In the genomic region with DNA sequence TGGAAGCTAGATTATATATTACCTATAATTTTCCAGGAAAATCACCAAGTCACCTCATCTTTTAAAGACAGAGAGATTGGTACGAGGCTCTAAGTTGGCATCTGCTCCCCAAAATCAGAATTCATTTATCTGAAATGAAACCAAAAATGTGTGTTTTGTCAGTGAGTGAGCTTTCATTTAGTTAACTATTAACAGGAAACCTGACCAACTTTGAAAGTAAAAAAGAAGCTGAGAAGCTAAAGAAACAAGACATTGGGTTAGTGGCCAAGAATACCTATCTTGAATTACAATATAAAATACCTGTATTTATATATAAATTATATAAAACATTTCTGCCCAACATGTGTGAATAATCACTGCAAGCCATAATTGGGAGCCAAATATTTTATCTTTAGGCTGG, we compare ENCODE assay signal across 22 cellular contexts. TPM values are rescaled to one million over a fixed set of nuclear protein-coding genes. Genes with fewer than 3 reads are reported as not detected.
DNase-seq lines count a peak whose midpoint lies in the region; ATAC-seq, FAIRE-seq and TF ChIP-seq lines count a peak whose summit lies in the region.
"Had no signal": no experiment of that assay in that cellular context is flagged by ENCODE, and none has a peak within 500 bp of the region (broad histone marks: within the 10 kb centered on the region; RNA-seq: fewer than 3 reads in every experiment).

No MANE protein-coding gene starts in this region.

- H3K79me1 ChIP-seq in H1 (ENCODE audit: low read depth, low read length): no peaks in the 10 kb centered on the region

- H3K4me2 ChIP-seq in H1 (ENCODE audit: insufficient read depth in 1 of 2, low read depth in 2 of 2, low read length in 2 of 2): no peak overlapping the region; a peak in 1 of 4 replicates

- H3K9me3 ChIP-seq in H1 (ENCODE audit: insufficient read depth in 2 of 2, low read depth in 1 of 2, low read length in 1 of 2): no peaks in the 10 kb centered on the region
- no peaks in the 10 kb centered on the region for H3K9me3 ChIP-seq in neutrophil
- H3K9me3 ChIP-seq: BLaER1 treated with 17β-estradiol and CSF1 and Interleukin-3, amounts not matched to agents 10 nM and 100 nM; MG63; ovary had no signal

- no peak overlapping the region for H2AFZ ChIP-seq in H1 (ENCODE audit: low read length)
- H2AFZ ChIP-seq: GM23248 had no signal

- H2BK120ac ChIP-seq in H1 (replicated peaks; ENCODE audit: low read depth, low read length): no peak overlapping the region

- TF ChIP-seq CTCF in activated CD8-positive, alpha-beta T cell treated with anti-CD3 and anti-CD28 coated beads for 36 hours (IDR thresholded peaks at IDR 0.05): no peak
- TF ChIP-seq CTCF in H1 (IDR thresholded peaks at IDR 0.05; ENCODE audit: control extremely low read depth in 1 of 3, insufficient read depth in 1 of 3, low read depth in 1 of 3, low read length in 3 of 3) (no peak), neutrophil (IDR thresholded peaks at IDR 0.05) (no peak)

- no peak overlapping the region for H3K14ac ChIP-seq in H1 (ENCODE audit: insufficient read length)

- H4K20me1 ChIP-seq in H1 (replicated peaks in 1 of 2; ENCODE audit: control insufficient read depth in 1 of 2, insufficient read depth in 2 of 2, low read length in 2 of 2): no peaks in the 10 kb centered on the region
- H4K20me1 ChIP-seq: BLaER1 treated with 17β-estradiol and CSF1 and Interleukin-3, amounts not matched to agents 10 nM and 100 nM had no signal

- H3K27ac ChIP-seq in H1 (ENCODE audit: low read depth, low read length) (no peak overlapping the region), neutrophil (peak overlapping the region; percentile 45)
- H3K27ac ChIP-seq: BLaER1 treated with 17β-estradiol and CSF1 and Interleukin-3, amounts not matched to agents 10 nM and 100 nM; GM23248; ovary had no signal

- H3K23me2 ChIP-seq in H1 (ENCODE audit: low read depth, low read length): peaks cover 10% of the 10 kb centered on the region; the same call in 1 of the 2 replicates

- peak overlapping the region; percentile 44 for H4K91ac ChIP-seq in H1 (replicated peaks; ENCODE audit: insufficient read length, low read length)

- peaks cover 3 to 21% (median 15%) of the 10 kb centered on the region in 4 experiments; a peak in 6 of 7 replicates for H3K4me1 ChIP-seq in H1 (replicated peaks in 1 of 4; ENCODE audit: control insufficient read depth in 3 of 4, insufficient read depth in 4 of 4, low read length in 3 of 4)
- peaks cover 41 to 48% of the 10 kb centered on the region in 2 experiments for H3K4me1 ChIP-seq in neutrophil (ENCODE audit: control insufficient read depth in 1 of 2, insufficient read depth in 1 of 2, low read depth in 1 of 2, low read length in 1 of 2)

- no peak overlapping the region for H2AK5ac ChIP-seq in H1 (ENCODE audit: low read depth, low read length)

- no peak overlapping the region for H2BK12ac ChIP-seq in H1 (ENCODE audit: low read depth, low read length)

- H2BK20ac ChIP-seq in H1 (ENCODE audit: low read length): no peak overlapping the region

- no peak for TF ChIP-seq POLR2A in H1 (IDR thresholded peaks at IDR 0.05; ENCODE audit: control extremely low read depth in 1 of 2, low read depth in 2 of 2, low read length in 2 of 2)

- no peak for TF ChIP-seq EP300 in H1 (IDR thresholded peaks at IDR 0.05; ENCODE audit: borderline replicate concordance in 1 of 2, low read depth in 2 of 2, low read length in 2 of 2)

- H3K56ac ChIP-seq in H1 (replicated peaks; ENCODE audit: insufficient read length, low read depth, low read length): no peak overlapping the region

- TF ChIP-seq RAD21 in H1 (IDR thresholded peaks at IDR 0.05 in 1 of 2, conservative IDR thresholded peaks at IDR 0.05 in 1 of 2; ENCODE audit: low read depth in 2 of 2, low read length in 2 of 2): no peak

- H3K27me3 ChIP-seq in H1 (replicated peaks in 1 of 4; ENCODE audit: control insufficient read depth in 3 of 4, extremely low read depth in 1 of 4, insufficient read depth in 3 of 4, low read length in 3 of 4) (no peaks in the 10 kb centered on the region), neutrophil (no peaks in the 10 kb centered on the region)
- H3K27me3 ChIP-seq: BLaER1 treated with 17β-estradiol and CSF1 and Interleukin-3, amounts not matched to agents 10 nM and 100 nM; MG63; ovary had no signal

- H3K18ac ChIP-seq in H1 (ENCODE audit: extremely low read depth, low read length): no peak overlapping the region; the same call in 1 of the 2 replicates

- peak overlapping the region; percentile 34 for H3K4me3 Mint-ChIP-seq in activated CD8-positive, alpha-beta T cell treated with anti-CD3 and anti-CD28 coated beads, Interleukin-2, amount 10 ng/mL, durations not matched to agents 7 days and 5 days
- H3K4me3 Mint-ChIP-seq in activated CD8-positive, alpha-beta T cell treated with anti-CD3 and anti-CD28 coated beads for 36 hours: no peak overlapping the region

- peak overlapping the region; percentile 34 for H3K27ac Mint-ChIP-seq in activated CD8-positive, alpha-beta T cell treated with anti-CD3 and anti-CD28 coated beads, Interleukin-2, amount 10 ng/mL, durations not matched to agents 7 days and 5 days
- no peak overlapping the region for H3K27ac Mint-ChIP-seq in activated CD8-positive, alpha-beta T cell treated with anti-CD3 and anti-CD28 coated beads for 36 hours

- H3K4me1 Mint-ChIP-seq in activated CD8-positive, alpha-beta T cell treated with anti-CD3 and anti-CD28 coated beads, Interleukin-2, amount 10 ng/mL, durations not matched to agents 7 days and 5 days (ENCODE audit: low read depth): peaks cover 32% of the 10 kb centered on the region
- H3K4me1 Mint-ChIP-seq in activated CD8-positive, alpha-beta T cell treated with anti-CD3 and anti-CD28 coated beads for 36 hours (ENCODE audit: low read depth): peaks cover 20% of the 10 kb centered on the region

- no peaks in the 10 kb centered on the region for H3K79me2 ChIP-seq in H1 (ENCODE audit: control insufficient read depth in 1 of 2, insufficient read depth in 2 of 2, low read length in 2 of 2)

- H3K9me3 Mint-ChIP-seq in activated CD8-positive, alpha-beta T cell treated with anti-CD3 and anti-CD28 coated beads, Interleukin-2, amount 10 ng/mL, durations not matched to agents 7 days and 5 days (ENCODE audit: insufficient read depth): no peaks in the 10 kb centered on the region
- H3K9me3 Mint-ChIP-seq in activated CD8-positive, alpha-beta T cell treated with anti-CD3 and anti-CD28 coated beads for 36 hours: no peaks in the 10 kb centered on the region

- DNase-seq in activated CD8-positive, alpha-beta T cell treated with anti-CD3 and anti-CD28 coated beads, Interleukin-2, amount 10 ng/mL, durations not matched to agents 7 days and 5 days: no peak
- DNase-seq in activated CD8-positive, alpha-beta T cell treated with anti-CD3 and anti-CD28 coated beads for 36 hours: no peak
- DNase-seq in GM18507 (ENCODE audit: extremely low spot score, insufficient read length, low read depth): no peak
- no peak for DNase-seq in H1 (ENCODE audit: low read depth in 1 of 2, low spot score in 2 of 2)
- no peak for DNase-seq in ecto neural progenitor cell (ENCODE audit: low spot score)
- DNase-seq in left colon: no peak
- no peak for DNase-seq in CD1c-positive myeloid dendritic cell (ENCODE audit: extremely low spot score)
- DNase-seq: activated CD8-positive, alpha-beta memory T cell treated with anti-CD3 and anti-CD28 coated beads, Interleukin-2, amount 50 U/mL, for 48 hours; activated naive CD4-positive, alpha-beta T cell treated with Interleukin-2 at 50 U/mL for 16 hours; glutamatergic neuron; GM23248; left ventricle myocardium superior; MG63; NCI-H1436; NCI-H2171; NCI-H526 treated with DMSO at 0.1 percent for 48 hours; ovary had no signal

- POLR2A ChIA-PET in activated CD8-positive, alpha-beta T cell treated with anti-CD3 and anti-CD28 coated beads, Interleukin-2, amount 10 ng/mL, durations not matched to agents 7 days and 5 days (lab: Charles Lee): interaction anchor here (0.6 kb wide), 2 partner anchors 54 to 450 kb away, joined by 3 read pairs; no protein-coding TSS in a partner anchor
- POLR2A ChIA-PET in activated CD8-positive, alpha-beta T cell treated with anti-CD3 and anti-CD28 coated beads for 36 hours (lab: Charles Lee): no interaction called here
- POLR2A ChIA-PET in H1 (lab: Charles Lee; ENCODE audit: partially characterized antibody): interaction anchor here (0.7 to 1.1 kb wide), 3 partner anchors 12 to 85 kb away, joined by 3 read pairs; no protein-coding TSS in a partner anchor

- H3K27me3 Mint-ChIP-seq in activated CD8-positive, alpha-beta T cell treated with anti-CD3 and anti-CD28 coated beads, Interleukin-2, amount 10 ng/mL, durations not matched to agents 7 days and 5 days (ENCODE audit: low read depth): no peaks in the 10 kb centered on the region
- H3K27me3 Mint-ChIP-seq in activated CD8-positive, alpha-beta T cell treated with anti-CD3 and anti-CD28 coated beads for 36 hours: no peaks in the 10 kb centered on the region

- H2BK15ac ChIP-seq in H1 (ENCODE audit: low read length): no peak overlapping the region

- H3K23ac ChIP-seq in H1 (ENCODE audit: insufficient read length): no peak overlapping the region

- no peak overlapping the region for H3K9ac ChIP-seq in H1 (replicated peaks in 1 of 4; ENCODE audit: extremely low read depth in 1 of 4, low read depth in 3 of 4, low read length in 3 of 4)
- H3K9ac ChIP-seq: BLaER1 treated with 17β-estradiol and CSF1 and Interleukin-3, amounts not matched to agents 10 nM and 100 nM; GM23248 had no signal

- intact Hi-C loops in activated CD8-positive, alpha-beta T cell treated with anti-CD3 and anti-CD28 coated beads for 36 hours (cut with micrococcal nuclease): no loop called here
- intact Hi-C loops in left colon (cut with DNase I, micrococcal nuclease): loop anchor here in 1 of 2 donors (5.0 kb wide), 1 partner anchor 49 kb away; no protein-coding TSS in a partner anchor

- WGBS in H1 (ENCODE audit: extremely low coverage in 1 of 2, insufficient coverage in 1 of 2, insufficient read length in 1 of 2, insufficient replicate concordance in 2 of 2, low coverage in 1 of 2, low lambda C conversion rate in 2 of 2, missing lambda C conversion rate in 1 of 2), 2 experiments: 100% methylated on average over 1 of the region's 1 CpG; no CpG with 5 or more reads in 1 of the 2 experiments

- H4K5ac ChIP-seq in H1 (ENCODE audit: insufficient read length, low read depth, low read length): no peak overlapping the region

- CTCF ChIA-PET in activated CD8-positive, alpha-beta T cell treated with anti-CD3 and anti-CD28 coated beads, Interleukin-2, amount 10 ng/mL, durations not matched to agents 7 days and 5 days (lab: Charles Lee): interaction anchor here (1.3 to 1.4 kb wide), 3 partner anchors 32 to 133 kb away, joined by 3 to 5 read pairs (median 5); no protein-coding TSS in a partner anchor
- CTCF ChIA-PET in activated CD8-positive, alpha-beta T cell treated with anti-CD3 and anti-CD28 coated beads for 36 hours (lab: Charles Lee): interaction anchor here (0.7 to 1.1 kb wide), 2 partner anchors 32 to 133 kb away, joined by 3 read pairs; no protein-coding TSS in a partner anchor
- CTCF ChIA-PET in H1 (lab: Charles Lee; ENCODE audit: partially characterized antibody): interaction anchor here (1.0 to 1.6 kb wide), 6 partner anchors 80 to 250 kb away, joined by 3 to 6 read pairs (median 4); no protein-coding TSS in a partner anchor

- H4K8ac ChIP-seq in H1 (ENCODE audit: extremely low read depth, insufficient read depth, low read length): no peak overlapping the region

- H3K36me3 ChIP-seq in H1 (ENCODE audit: control insufficient read depth in 2 of 4, insufficient read depth in 4 of 4, low read length in 3 of 4): no peaks in the 10 kb centered on the region
- H3K36me3 ChIP-seq in neutrophil: peaks cover 46% of the 10 kb centered on the region
- H3K36me3 ChIP-seq: ovary had no signal

- H3K4ac ChIP-seq in H1 (replicated peaks; ENCODE audit: insufficient read length, low read depth, low read length): no peak overlapping the region

- peaks cover 22% of the 10 kb centered on the region for H3K36me3 Mint-ChIP-seq in activated CD8-positive, alpha-beta T cell treated with anti-CD3 and anti-CD28 coated beads, Interleukin-2, amount 10 ng/mL, durations not matched to agents 7 days and 5 days (ENCODE audit: low read depth)
- peaks cover 11% of the 10 kb centered on the region for H3K36me3 Mint-ChIP-seq in activated CD8-positive, alpha-beta T cell treated with anti-CD3 and anti-CD28 coated beads for 36 hours (ENCODE audit: low read depth)

- no peak for ATAC-seq in activated CD8-positive, alpha-beta T cell treated with anti-CD3 and anti-CD28 coated beads, Interleukin-2, amount 10 ng/mL, durations not matched to agents 7 days and 5 days
- no peak for ATAC-seq in activated CD8-positive, alpha-beta T cell treated with anti-CD3 and anti-CD28 coated beads for 36 hours
- ATAC-seq in left colon: no peak
- ATAC-seq: left ventricle myocardium superior, sciatic nerve had no signal

- FAIRE-seq in GM18507 (lab: Jason Lieb, UNC): peak; percentile 74
- no peak for FAIRE-seq in H1 (lab: Jason Lieb, UNC)
- FAIRE-seq: G401.6, urothelium cell line had no signal

- no peak overlapping the region for H3K4me3 ChIP-seq in H1 (ENCODE audit: extremely low read depth in 1 of 4, insufficient read depth in 2 of 4, low read depth in 3 of 4, low read length in 4 of 4)
- no peak overlapping the region for H3K4me3 ChIP-seq in neutrophil (ENCODE audit: low read depth in 1 of 2, low read length in 1 of 2)
- H3K4me3 ChIP-seq: GM23248, MG63, ovary had no signal

- peak overlapping the region; percentile 71; the same call in 1 of the 2 replicates for H2BK5ac ChIP-seq in H1 (ENCODE audit: low read depth, low read length)

RNA-seq across cellular contexts. Expression of a gene that starts 1.9 kb away (rescaled TPM):
- 10 to 100 TPM; 40.0 to 41.6 TPM for total RNA-seq in activated CD8-positive, alpha-beta T cell treated with anti-CD3 and anti-CD28 coated beads, Interleukin-2, amount 10 ng/mL, durations not matched to agents 7 days and 5 days
- total RNA-seq in activated CD8-positive, alpha-beta T cell treated with anti-CD3 and anti-CD28 coated beads for 36 hours: 10 to 100 TPM; 21.7 to 22.4 TPM
- 20.9 and 22.1 TPM in 2 replicates for total RNA-seq in H1 (2021; fragmentation: NEBNext Ultra II Directional; extraction: Animal tissue kit (Norgen Biotek cat#: 25700))
- 13.1 and 13.7 TPM in 2 replicates for polyA plus RNA-seq in H1 (2011; rRNA removed)
- 16.8 TPM for polyA plus RNA-seq in H1 (2011; cell fraction: cytosol; rRNA removed)
- 38.3 TPM for polyA plus RNA-seq in H1 (2011; cell fraction: nucleus; rRNA removed)
- 18.6 to 29.5 TPM (median 24.5 TPM) in 4 replicates for polyA plus RNA-seq in H1 (2012, experiment 1 of 2)
- polyA plus RNA-seq in H1 (2012, experiment 2 of 2): 7.4 TPM
- polyA plus RNA-seq in H1 (2013, experiment 1 of 2): 17.2 TPM
- polyA plus RNA-seq in H1 (2013, experiment 2 of 2): 16.3 TPM
- polyA minus RNA-seq in H1 (2011; rRNA and poly(A)+ RNA removed): 10.2 and 15.1 TPM in 2 replicates
- polyA minus RNA-seq in H1 (2011; cell fraction: cytosol; rRNA and poly(A)+ RNA removed): 11.2 TPM
- 28.3 TPM for polyA minus RNA-seq in H1 (2011; cell fraction: nucleus; rRNA and poly(A)+ RNA removed)
- total RNA-seq in left colon: 10 to 100 TPM; 57.9 to 61.0 TPM

RNA-seq across cellular contexts. Expression of a gene that starts 55.0 kb away (rescaled TPM):
- total RNA-seq in activated CD8-positive, alpha-beta T cell treated with anti-CD3 and anti-CD28 coated beads, Interleukin-2, amount 10 ng/mL, durations not matched to agents 7 days and 5 days: 10 to 100 TPM; 21.1 to 22.8 TPM
- total RNA-seq in activated CD8-positive, alpha-beta T cell treated with anti-CD3 and anti-CD28 coated beads for 36 hours: 10 to 100 TPM; 24.8 to 25.8 TPM
- total RNA-seq in H1 (2021; fragmentation: NEBNext Ultra II Directional; extraction: Animal tissue kit (Norgen Biotek cat#: 25700)): 42.8 and 43.2 TPM in 2 replicates
- 30.5 and 32.3 TPM in 2 replicates for polyA plus RNA-seq in H1 (2011; rRNA removed)
- 47.4 TPM for polyA plus RNA-seq in H1 (2011; cell fraction: cytosol; rRNA removed)
- polyA plus RNA-seq in H1 (2011; cell fraction: nucleus; rRNA removed): 20.3 TPM
- polyA plus RNA-seq in H1 (2012, experiment 1 of 2): 31.2 to 43.4 TPM (median 35.0 TPM) in 4 replicates
- 9.4 TPM for polyA plus RNA-seq in H1 (2012, experiment 2 of 2)
- 30.5 TPM for polyA plus RNA-seq in H1 (2013, experiment 1 of 2)
- 30.2 TPM for polyA plus RNA-seq in H1 (2013, experiment 2 of 2)
- 20.1 and 22.6 TPM in 2 replicates for polyA minus RNA-seq in H1 (2011; rRNA and poly(A)+ RNA removed)
- 14.7 TPM for polyA minus RNA-seq in H1 (2011; cell fraction: cytosol; rRNA and poly(A)+ RNA removed)
- 16.3 TPM for polyA minus RNA-seq in H1 (2011; cell fraction: nucleus; rRNA and poly(A)+ RNA removed)
- total RNA-seq in left colon: 10 to 100 TPM; 54.5 to 95.0 TPM
